ENCODE assay signal across 8 cellular contexts in the genomic region with DNA sequence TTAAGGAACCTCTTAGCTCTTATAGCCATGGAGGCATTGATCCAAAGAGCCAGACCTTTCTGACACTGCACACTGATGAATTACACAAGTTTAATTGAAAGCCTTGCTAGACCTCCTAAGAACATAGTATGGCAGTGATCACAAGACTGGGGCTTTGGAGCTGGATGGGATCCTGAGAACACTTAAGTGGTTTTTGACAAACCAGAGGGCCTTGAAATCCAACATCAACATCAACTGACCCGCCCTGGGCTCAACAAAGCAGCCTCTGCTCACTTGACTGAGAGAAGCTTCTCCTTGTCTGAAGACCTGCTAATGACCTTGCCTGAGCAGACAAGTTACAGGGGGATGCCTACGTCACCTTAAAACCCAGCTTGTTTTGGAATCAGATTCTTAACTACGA.
"Had no signal": no experiment of that assay in that cellular context is flagged by ENCODE, and none has a peak within 500 bp of the region (broad histone marks: within the 10 kb centered on the region; RNA-seq: fewer than 3 reads in every experiment).

No MANE protein-coding gene starts in this region.

- H3K4me3 ChIP-seq: GM12878 had no signal

- ATAC-seq: GM12878 had no signal

- FAIRE-seq: G401.6, GM12878, GM12891, GM12892, GM18507, GM19239 had no signal

- DNase-seq: GDM1, GF-D8 had no signal
